In genomic region chr2:226418521-226418920, GRCh38 we compare ENCODE assay signal across 32 cellular contexts.
"Had no signal": no experiment of that assay in that cellular context is flagged by ENCODE, and none has a peak within 500 bp of the region (broad histone marks: within the 10 kb centered on the region; RNA-seq: fewer than 3 reads in every experiment).

No MANE protein-coding gene starts in this region.

- H3K4me3 ChIP-seq: adrenal gland, body of pancreas, breast epithelium had no signal

- DNase-seq: activated B cell treated with CpG ODN at 0.5 μM for 24 hours; activated CD4-positive, alpha-beta memory T cell treated with anti-CD3 and anti-CD28 coated beads for 36 hours; activated CD4-positive, alpha-beta T cell treated with anti-CD3 and anti-CD28 coated beads for 4 hours; activated CD4-positive, alpha-beta T cell treated with anti-CD3 and anti-CD28 coated beads, Interleukin-2, amount 10 ng/mL, durations not matched to agents 24 days and 14 days; activated CD4-positive, alpha-beta T cell treated with anti-CD3 and anti-CD28 coated beads, Interleukin-2, amount 50 U/mL, for 1 hour; activated CD4-positive, alpha-beta T cell treated with anti-CD3 and anti-CD28 coated beads, Interleukin-2, amount 50 U/mL, for 4 hours; activated CD4-positive, CD25-positive, alpha-beta regulatory T cell treated with anti-CD3 and anti-CD28 coated beads, Interleukin-2, amount 50 U/mL, for 72 hours; activated CD8-positive, alpha-beta memory T cell treated with anti-CD3 and anti-CD28 coated beads, Interleukin-2, amount 50 U/mL, for 4 hours; activated CD8-positive, alpha-beta T cell treated with anti-CD3 and anti-CD28 coated beads for 36 hours; activated effector memory CD4-positive, alpha-beta T cell treated with anti-CD3 and anti-CD28 coated beads, Interleukin-2, amount 50 U/mL, for 16 hours; activated gamma-delta T cell treated with Interleukin-2 at 50 U/mL for 16 hours; activated naive CD4-positive, alpha-beta T cell; activated naive CD4-positive, alpha-beta T cell treated with anti-CD3 and anti-CD28 coated beads for 36 hours; activated naive CD4-positive, alpha-beta T cell treated with anti-CD3 and anti-CD28 coated beads, Interleukin-2, amount 50 U/mL, for 16 hours; activated naive CD8-positive, alpha-beta T cell treated with anti-CD3 and anti-CD28 coated beads for 36 hours; activated T-cell treated with anti-CD3 and anti-CD28 coated beads for 4 hours; activated T-cell treated with anti-CD3 and anti-CD28 coated beads, Interleukin-2, amount 50 U/mL, for 1 hour; activated T-cell treated with anti-CD3 and anti-CD28 coated beads, Interleukin-2, amount 50 U/mL, for 4 hours; activated T-cell treated with anti-CD3 and anti-CD28 coated beads, Interleukin-2, amount 50 U/mL, for 72 hours; adrenal gland; amniotic stem cell; aorta; body of pancreas; brain microvascular endothelial cell; central memory CD4-positive, alpha-beta T cell; T-helper 1 cell; T-helper 2 cell; T-helper 9 cell had no signal

- H3K27ac ChIP-seq: adrenal gland, body of pancreas, brain microvascular endothelial cell, breast epithelium, VCaP had no signal

- H3K27me3 ChIP-seq: adrenal gland, body of pancreas, brain microvascular endothelial cell, breast epithelium had no signal

- H3K9me3 ChIP-seq: adrenal gland, body of pancreas, breast epithelium had no signal

- H3K36me3 ChIP-seq: adrenal gland, brain microvascular endothelial cell, breast epithelium had no signal

- H3K4me1 ChIP-seq: adrenal gland, body of pancreas, breast epithelium had no signal

- ATAC-seq: activated CD8-positive, alpha-beta T cell treated with anti-CD3 and anti-CD28 coated beads for 36 hours; activated naive CD4-positive, alpha-beta T cell treated with anti-CD3 and anti-CD28 coated beads, Interleukin-2, amount 50 U/mL, for 72 hours; activated T-cell treated with anti-CD3 and anti-CD28 coated beads, Interleukin-2, amount 50 U/mL, for 4 hours; activated T-cell treated with anti-CD3 and anti-CD28 coated beads, Interleukin-2, amount 50 U/mL, for 72 hours; activated T-helper 17 cell treated with anti-CD3 and anti-CD28 coated beads, Interleukin-2, amount 50 U/mL, for 72 hours; body of pancreas had no signal
